ENCODE assay signal across 8 cellular contexts in the genomic region with DNA sequence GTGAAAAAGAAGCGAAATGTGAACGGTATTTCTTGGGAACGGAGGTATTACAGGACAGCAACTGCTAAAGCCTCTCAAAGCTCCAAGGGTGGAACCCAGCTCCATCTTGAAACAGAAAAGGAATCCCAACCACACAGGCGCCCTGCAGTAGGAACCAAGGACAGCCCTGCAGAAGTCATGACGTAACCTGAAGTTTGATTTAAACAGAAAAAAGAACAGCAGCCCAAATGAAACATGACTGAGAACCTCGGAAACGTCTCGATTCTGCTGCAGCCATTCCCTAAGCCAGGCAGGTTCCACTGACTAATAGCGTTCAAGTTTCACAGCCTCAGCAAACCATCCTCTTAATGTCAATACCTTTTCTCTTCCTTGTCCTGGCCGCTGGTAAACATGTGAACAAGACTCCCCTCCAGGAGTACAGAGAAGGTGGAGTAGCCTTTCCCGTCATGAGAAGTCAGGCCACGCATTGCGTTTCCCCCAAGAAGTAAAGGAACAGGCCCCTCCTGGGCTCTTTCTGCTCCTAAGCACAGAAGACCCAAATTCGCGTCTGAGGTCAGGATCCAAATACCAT. TPM values are rescaled to one million over a fixed set of nuclear protein-coding genes. Genes with fewer than 3 reads are reported as not detected.
A peak's percentile ranks its signal among the peaks of the same experiment; 100 is the strongest.
DNase-seq lines count a peak whose midpoint lies in the region; ATAC-seq and TF ChIP-seq lines count a peak whose summit lies in the region.

No MANE protein-coding gene starts in this region.

- no peaks in the 10 kb centered on the region for H3K9me3 Mint-ChIP-seq in natural killer cell treated with Interleukin-12 subunit alpha and Interleukin-12 subunit beta and Interleukin-15 and Interleukin-18, amount 100 ng/mL, for 72 hours

- no peak for DNase-seq in AG10803 (ENCODE audit: low read depth)
- DNase-seq in LNCaP clone FGC (ENCODE audit: low read depth), result peak; percentile 39
- no peak for DNase-seq in dorsolateral prefrontal cortex
- no peak for DNase-seq in natural killer cell treated with Interleukin-12 subunit alpha and Interleukin-12 subunit beta and Interleukin-15 and Interleukin-18, amount 100 ng/mL, for 72 hours (ENCODE audit: low spot score)
- DNase-seq in COLO829 (ENCODE audit: low spot score), result no peak
- DNase-seq in stimulated activated CD4-positive, alpha-beta T cell treated with anti-CD3 and anti-CD28 coated beads, Interleukin-1b, Interleukin-23, amount 100 ng/mL, for 48 hours, result no peak
- no peak for DNase-seq in NK-92 (lab: John Stamatoyannopoulos, UW; ENCODE audit: unreplicated experiment)

- H3K27me3 ChIP-seq in dorsolateral prefrontal cortex, result no peaks in the 10 kb centered on the region

- H3K4me3 ChIP-seq in AG10803 (ENCODE audit: low read length), result peak overlapping the region; percentile 56
- peak overlapping the region; percentile 62 for H3K4me3 ChIP-seq in LNCaP clone FGC (ENCODE audit: low read depth, low read length)
- peak overlapping the region; percentile 41 to 75 (median 64) for H3K4me3 ChIP-seq in dorsolateral prefrontal cortex

- intact Hi-C loops in dorsolateral prefrontal cortex (cut with DNase I), result loop anchor here in 1 of 2 donors (2.0 kb wide), 1 partner anchor 20 kb away; a partner anchor contains a TSS

- peak overlapping the region; percentile 65 for H3K4me3 Mint-ChIP-seq in natural killer cell treated with Interleukin-12 subunit alpha and Interleukin-12 subunit beta and Interleukin-15 and Interleukin-18, amount 100 ng/mL, for 72 hours

- H3K4me1 Mint-ChIP-seq in natural killer cell treated with Interleukin-12 subunit alpha and Interleukin-12 subunit beta and Interleukin-15 and Interleukin-18, amount 100 ng/mL, for 72 hours (ENCODE audit: low read depth in 2 of 2), result peaks cover 38 to 51% of the 10 kb centered on the region in 2 donors

- H3K27ac ChIP-seq in dorsolateral prefrontal cortex, result peak overlapping the region in 55 of 59 donors; percentile 11 to 88 (median 76)

- no peaks in the 10 kb centered on the region for H3K36me3 Mint-ChIP-seq in natural killer cell treated with Interleukin-12 subunit alpha and Interleukin-12 subunit beta and Interleukin-15 and Interleukin-18, amount 100 ng/mL, for 72 hours

- no peak for ATAC-seq in natural killer cell treated with Interleukin-12 subunit alpha and Interleukin-12 subunit beta and Interleukin-15 and Interleukin-18, amount 100 ng/mL, for 72 hours
- no peak for ATAC-seq in GM18498 (IDR thresholded peaks at IDR 0.05; ENCODE audit: unreplicated experiment)

- no peaks in the 10 kb centered on the region for H3K27me3 Mint-ChIP-seq in natural killer cell treated with Interleukin-12 subunit alpha and Interleukin-12 subunit beta and Interleukin-15 and Interleukin-18, amount 100 ng/mL, for 72 hours

- TF ChIP-seq CTCF in AG10803 (conservative IDR thresholded peaks at IDR 0.05; ENCODE audit: low read length) (no peak), LNCaP clone FGC (IDR thresholded peaks at IDR 0.05; ENCODE audit: control insufficient read depth, extremely low read depth, insufficient read depth) (no peak), dorsolateral prefrontal cortex (IDR thresholded peaks at IDR 0.05 in 54 of 56, conservative IDR thresholded peaks at IDR 0.05 in 2 of 56; ENCODE audit: low read depth in 1 of 56, partially characterized antibody in 56 of 56) (no peak)

- H3K27ac Mint-ChIP-seq in natural killer cell treated with Interleukin-12 subunit alpha and Interleukin-12 subunit beta and Interleukin-15 and Interleukin-18, amount 100 ng/mL, for 72 hours, result peak overlapping the region; percentile 84 to 87

RNA-seq across cellular contexts. Expression of a gene that starts 20.1 kb away (rescaled TPM):
- total RNA-seq in dorsolateral prefrontal cortex, result 10 to 100 TPM; 20.1 to 37.6 (median 27.7) TPM
- total RNA-seq in natural killer cell treated with Interleukin-12 subunit alpha and Interleukin-12 subunit beta and Interleukin-15 and Interleukin-18, amount 100 ng/mL, for 72 hours, result 10 to 100 TPM; 21.0 to 25.7 TPM
